Comparison of ENCODE assay signal across 8 cellular contexts in the genomic region with DNA sequence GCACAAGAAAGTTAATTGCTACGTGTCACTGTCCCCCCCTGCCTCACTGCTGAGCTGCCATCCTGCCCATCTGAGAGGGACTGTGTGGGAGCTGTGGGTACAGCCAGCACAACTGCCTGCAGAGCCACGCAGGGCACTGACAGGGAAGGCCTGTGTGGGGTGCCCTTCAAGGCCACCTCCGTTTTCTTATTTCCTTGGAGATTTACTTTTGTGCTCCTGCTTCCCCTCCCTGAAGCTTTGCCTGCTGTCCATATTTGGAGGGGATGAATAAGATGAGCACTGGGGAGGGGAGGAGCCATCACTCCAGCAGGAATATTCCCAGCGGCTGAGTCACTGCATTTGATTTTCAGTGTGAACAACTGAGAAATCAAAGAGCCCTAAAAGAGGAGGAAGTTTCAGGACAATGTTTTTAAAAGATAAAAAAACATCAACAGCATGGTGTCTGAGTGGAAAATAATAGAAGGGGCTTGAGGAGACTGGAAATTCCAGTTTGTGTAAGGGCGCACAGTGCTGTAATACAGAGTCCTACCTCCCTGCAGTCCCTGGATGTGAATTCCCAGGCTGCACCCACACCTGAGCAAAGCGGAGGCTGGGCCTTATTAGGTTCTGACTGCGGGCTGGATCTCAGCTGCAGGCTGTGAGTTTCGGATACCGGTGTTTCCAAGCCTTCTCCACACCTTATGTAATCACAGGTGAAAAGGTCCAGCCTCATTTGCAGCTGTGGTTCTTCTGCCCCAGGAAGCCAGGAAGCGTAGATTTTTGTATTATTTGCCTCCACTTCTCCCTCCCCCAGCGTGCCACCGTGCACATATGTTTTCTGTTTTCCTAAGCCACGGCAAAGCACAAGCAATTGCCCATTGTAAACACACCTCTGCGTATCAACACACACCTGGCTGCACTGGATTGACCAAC.
A peak's percentile ranks its signal among the peaks of the same experiment; 100 is the strongest.
DNase-seq lines count a peak whose midpoint lies in the region; ATAC-seq, FAIRE-seq and TF ChIP-seq lines count a peak whose summit lies in the region.

No MANE protein-coding gene starts in this region.

- ATAC-seq in GM18873 (IDR thresholded peaks at IDR 0.05; ENCODE audit: low FRiP score, unreplicated experiment) (no peak), GM19328 (IDR thresholded peaks at IDR 0.05; ENCODE audit: unreplicated experiment) (no peak)

- no peaks in the 10 kb centered on the region for H3K9me3 ChIP-seq in transverse colon

- H3K27me3 ChIP-seq in transverse colon, result no peaks in the 10 kb centered on the region

- TF ChIP-seq CTCF in AG10803 (conservative IDR thresholded peaks at IDR 0.05; ENCODE audit: low read length), result no peak
- TF ChIP-seq CTCF in LNCaP clone FGC (IDR thresholded peaks at IDR 0.05; ENCODE audit: control insufficient read depth, extremely low read depth, insufficient read depth), result no peak
- TF ChIP-seq CTCF in transverse colon (IDR thresholded peaks at IDR 0.05), result no peak

- 39 to 66% methylated on average over 6 to 14 of the region's 14 CpGs for WGBS in transverse colon (ENCODE audit: low coverage in 1 of 2), 2 donors

- H3K4me1 ChIP-seq in transverse colon, result peaks cover 36 to 82% (median 63%) of the 10 kb centered on the region in 4 donors

- TF ChIP-seq POLR2A in transverse colon (IDR thresholded peaks at IDR 0.05), result peak; percentile 27

- H3K36me3 ChIP-seq in transverse colon, result no peaks in the 10 kb centered on the region

- TF ChIP-seq EP300 in transverse colon (IDR thresholded peaks at IDR 0.05; ENCODE audit: low read depth), result no peak

- peak; percentile 66 for DNase-seq in AG10803 (ENCODE audit: low read depth)
- peak; percentile 45 for DNase-seq in LNCaP clone FGC (ENCODE audit: low read depth)
- peak in 30 of 58 donors; percentile 2 to 68 (median 22) for DNase-seq in anterior cingulate cortex (lab: John Stamatoyannopoulos, UW)
- DNase-seq in transverse colon, result peak; percentile 68
- no peak for DNase-seq in stimulated activated CD4-positive, alpha-beta T cell treated with anti-CD3 and anti-CD28 coated beads, Interleukin-4, amount 100 ng/mL, for 24 hours

- intact Hi-C loops in transverse colon (cut with DNase I; ENCODE audit: low total_unique reads), result no loop called here

- H3K27ac ChIP-seq in transverse colon, result peak overlapping the region; percentile 83 to 88 (median 85)

- in situ Hi-C loops in transverse colon (cut with MboI; ENCODE audit: low pct_ligation_motif_present in 1 of 4, low pct_unique_long_range_greater_than_20kb in 1 of 4, low sequenced_read_pairs in 3 of 4), result no loop called here

- FAIRE-seq in islet of Langerhans (lab: Jason Lieb, UNC), result peak; percentile 51

- H3K4me3 ChIP-seq in AG10803 (ENCODE audit: low read length) (no peak overlapping the region), LNCaP clone FGC (ENCODE audit: low read depth, low read length) (no peak overlapping the region), transverse colon (peak overlapping the region in 1 of 4 donors; percentile 0)
